In genomic region chr6:156776841-156777576, GRCh38 we compare ENCODE assay signal across 8 cellular contexts. TPM values are rescaled to one million over a fixed set of nuclear protein-coding genes. Genes with fewer than 3 reads are reported as not detected.
DNase-seq lines count a peak whose midpoint lies in the region; ATAC-seq and TF ChIP-seq lines count a peak whose summit lies in the region.

ARID1B (plus strand) TSS chr6:156777378; CDS start chr6:156777681, 303 bp downstream.

- no peaks in the 10 kb centered on the region; the same call in 1 of the 2 replicates for H3K4me1 ChIP-seq in BE2C

- peak within 1 kb of the TSS; percentile 97 for H3K27ac Mint-ChIP-seq in memory B cell

- no peaks in the 10 kb centered on the region for H3K27me3 ChIP-seq in BE2C

- ATAC-seq in GM19035 (IDR thresholded peaks at IDR 0.05; ENCODE audit: unreplicated experiment) (peak; percentile 47), HG03280 (IDR thresholded peaks at IDR 0.05; ENCODE audit: unreplicated experiment) (peak; percentile 54), memory B cell (ENCODE audit: low read depth) (peak; percentile 66)

- H3K36me3 ChIP-seq in BE2C = no peaks in the 10 kb centered on the region

- TF ChIP-seq CTCF in BE2C (IDR thresholded peaks at IDR 0.05; ENCODE audit: low read depth, low read length) = no peak

- H3K9me3 Mint-ChIP-seq in memory B cell = no peaks in the 10 kb centered on the region

- peak; percentile 88 for DNase-seq in BE2C
- DNase-seq in NCI-H774 (lab: John Stamatoyannopoulos, UW) = peak; percentile 79
- peak; percentile 57 to 65 for DNase-seq in activated CD8-positive, alpha-beta memory T cell treated with anti-CD3 and anti-CD28 coated beads for 1 hour (ENCODE audit: extremely low read depth in 1 of 2, low read depth in 1 of 2)
- peak; percentile 69 for DNase-seq in effector CD8-positive, alpha-beta T cell (lab: John Stamatoyannopoulos, UW)
- DNase-seq in memory B cell (ENCODE audit: low spot score in 2 of 2) = peak; percentile 81 to 86
- peak; percentile 33 for DNase-seq in stimulated activated CD8-positive, alpha-beta memory T cell treated with anti-CD3 and anti-CD28 coated beads, Interleukin-12 subunit alpha, Interleukin-12 subunit beta, amount 100 ng/mL, for 24 hours (ENCODE audit: extremely low read depth)

- H3K4me1 Mint-ChIP-seq in memory B cell = peaks cover 23% of the 10 kb centered on the region

- H3K4me3 ChIP-seq in BE2C (ENCODE audit: low read depth, low read length) = peak within 1 kb of the TSS; percentile 91

- no peaks in the 10 kb centered on the region for H3K9me3 ChIP-seq in BE2C

- no peaks in the 10 kb centered on the region for H3K27me3 Mint-ChIP-seq in memory B cell

- peak within 1 kb of the TSS; percentile 96 for H3K4me3 Mint-ChIP-seq in memory B cell

- H3K36me3 Mint-ChIP-seq in memory B cell = peaks cover 1% of the 10 kb centered on the region

RNA-seq across cellular contexts. Expression of gene ARID1B, which starts in this region (rescaled TPM):
- 43.4 TPM for polyA plus RNA-seq in BE2C (2012; ENCODE audit: insufficient read depth, insufficient read length, low read depth)

Comparison
In these comparisons a context has a peak if more than half of its experiments do, and no peak if none do; other contexts are left out.
1. Peak in every context shown above with its lines: DNase-seq, ATAC-seq and H3K4me3 ChIP-seq.
2. DNase-seq: peak in every context shown above with its lines; median percentile 88 in BE2C; 84 in memory B cell; 79 in NCI-H774; 69 in effector CD8-positive, alpha-beta T cell; 61 in activated CD8-positive, alpha-beta memory T cell treated with anti-CD3 and anti-CD28 coated beads for 1 hour; 33 in stimulated activated CD8-positive, alpha-beta memory T cell treated with anti-CD3 and anti-CD28 coated beads, Interleukin-12 subunit alpha, Interleukin-12 subunit beta, amount 100 ng/mL, for 24 hours.